ENCODE assay signal across 8 cellular contexts in genomic region chr2:231672617-231673347, GRCh38. TPM values are rescaled to one million over a fixed set of nuclear protein-coding genes. Genes with fewer than 3 reads are reported as not detected.
DNase-seq lines count a peak whose midpoint lies in the region; ATAC-seq and TF ChIP-seq lines count a peak whose summit lies in the region.

No MANE protein-coding gene starts in this region.

- 29 to 32% methylated on average over 9 to 12 of the region's 20 CpGs for WGBS in esophagus squamous epithelium, 2 donors
- 55% methylated on average over 20 of the region's 20 CpGs for WGBS in prostate gland

- H3K9me3 Mint-ChIP-seq in immature natural killer cell: no peaks in the 10 kb centered on the region

- no peaks in the 10 kb centered on the region for H3K36me3 Mint-ChIP-seq in immature natural killer cell

- TF ChIP-seq CTCF in Panc1 (IDR thresholded peaks at IDR 0.05) (peak; percentile 81), esophagus squamous epithelium (IDR thresholded peaks at IDR 0.05) (peak in 1 of 6 experiments; percentile 11), prostate gland (IDR thresholded peaks at IDR 0.05) (no peak)

- H3K4me3 ChIP-seq in Panc1 (ENCODE audit: low read depth in 2 of 2, low read length in 2 of 2): peak overlapping the region; percentile 26 to 53
- peak overlapping the region in 1 of 4 donors; percentile 47 for H3K4me3 ChIP-seq in esophagus squamous epithelium
- no peak overlapping the region for H3K4me3 ChIP-seq in prostate gland

- H3K27me3 Mint-ChIP-seq in immature natural killer cell (ENCODE audit: low read depth in 3 of 3): peaks cover 0 to 5% (median 0%) of the 10 kb centered on the region in 3 donors

- in situ Hi-C loops in Panc1 (cut with HindIII; ENCODE audit: low pct_unique_long_range_greater_than_20kb, low sequenced_read_pairs): no loop called here

- H3K4me1 ChIP-seq in Panc1 (ENCODE audit: control insufficient read depth, insufficient read depth, low read length) (peaks cover 46% of the 10 kb centered on the region), esophagus squamous epithelium (peaks cover 35 to 60% (median 52%) of the 10 kb centered on the region in 3 donors), prostate gland (replicated peaks) (no peaks in the 10 kb centered on the region)

- H3K27ac ChIP-seq in Panc1 (ENCODE audit: low read length) (peak overlapping the region; percentile 96), esophagus squamous epithelium (peak overlapping the region; percentile 78 to 91 (median 90)), prostate gland (peak overlapping the region; percentile 67 to 73)

- no peaks in the 10 kb centered on the region for H3K9me3 ChIP-seq in Panc1 (ENCODE audit: control insufficient read depth, insufficient read depth, low read depth, low read length)
- no peaks in the 10 kb centered on the region for H3K9me3 ChIP-seq in esophagus squamous epithelium
- no peaks in the 10 kb centered on the region for H3K9me3 ChIP-seq in prostate gland

- peaks cover 5 to 7% of the 10 kb centered on the region in 2 donors for H3K4me1 Mint-ChIP-seq in immature natural killer cell

- ATAC-seq in GM19467 (IDR thresholded peaks at IDR 0.05; ENCODE audit: unreplicated experiment) (peak; percentile 46), HG03457 (IDR thresholded peaks at IDR 0.05; ENCODE audit: unreplicated experiment) (peak; percentile 44), Panc1 (peak; percentile 69)

- H3K36me3 ChIP-seq in Panc1 (ENCODE audit: control insufficient read depth, insufficient read depth, low read length): no peaks in the 10 kb centered on the region
- H3K36me3 ChIP-seq in esophagus squamous epithelium: no peaks in the 10 kb centered on the region
- H3K36me3 ChIP-seq in prostate gland: no peaks in the 10 kb centered on the region

- CTCF ChIA-PET in Panc1 (lab: Charles Lee): interaction anchor here (0.5 to 3.7 kb wide), 9 partner anchors 8 to 629 kb away, joined by 3 to 45 read pairs (median 6); no protein-coding TSS in a partner anchor

- DNase-seq in GDM1 (lab: John Stamatoyannopoulos, UW): peak; percentile 29
- DNase-seq in Panc1 (ENCODE audit: low read depth, low spot score): no peak
- no peak for DNase-seq in esophagus squamous epithelium (lab: John Stamatoyannopoulos, UW)
- no peak for DNase-seq in prostate gland (ENCODE audit: low spot score)
- no peak for DNase-seq in GM19238 (ENCODE audit: insufficient read length, low spot score)
- DNase-seq in immature natural killer cell: no peak

- BruUV-seq in Panc1 (replicated peaks; lab: Mats Ljungman, UMichigan): no TSS peak

- no peak overlapping the region for H3K4me3 Mint-ChIP-seq in immature natural killer cell

- TF ChIP-seq POLR2A in esophagus squamous epithelium (IDR thresholded peaks at IDR 0.05) (peak in 1 of 4 donors; percentile 5), prostate gland (IDR thresholded peaks at IDR 0.05) (no peak)

- intact Hi-C loops in Panc1 (cut with micrococcal nuclease; ENCODE audit: unreplicated experiment): no loop called here
- intact Hi-C loops in esophagus squamous epithelium (cut with DNase I): loop anchor here (5.0 to 10.0 kb wide), 2 partner anchors 60 to 112 kb away; partner anchors contain the start of genes COPS7B and PDE6D
- intact Hi-C loops in prostate gland (cut with DNase I): no loop called here

- POLR2A ChIA-PET in Panc1 (lab: Charles Lee): interaction anchor here (0.5 to 1.3 kb wide), 5 partner anchors 11 to 193 kb away, joined by 3 to 9 read pairs (median 4); no protein-coding TSS in a partner anchor

- no peak overlapping the region for H3K27ac Mint-ChIP-seq in immature natural killer cell

- H3K27me3 ChIP-seq in Panc1 (ENCODE audit: control insufficient read depth, insufficient read depth, low read length) (no peaks in the 10 kb centered on the region), esophagus squamous epithelium (no peaks in the 10 kb centered on the region), prostate gland (replicated peaks; ENCODE audit: insufficient read depth) (no peaks in the 10 kb centered on the region)

RNA-seq across cellular contexts. Expression of gene PTMA, which starts 35.5 kb away (rescaled TPM):
- total RNA-seq in Panc1 (2021; ENCODE audit: unreplicated experiment) (1,390 TPM), esophagus squamous epithelium (1,000 to 10,000 TPM in 2 of 4 donors, 100 to 1,000 TPM in 2; 670 to 1,121 (median 903) TPM), prostate gland (100 to 1,000 TPM; 418 to 613 TPM)
- polyA plus RNA-seq in Panc1 (2012; ENCODE audit: insufficient read length): 1,958 TPM
- polyA plus RNA-seq in immature natural killer cell: 1,000 to 10,000 TPM in 2 of 3 donors, 100 to 1,000 TPM in 1; 953 to 2,361 (median 1,987) TPM

Comparison
In these comparisons a context has a peak if more than half of its experiments do, and no peak if none do; other contexts are left out.
1. H3K4me3 ChIP-seq: peak in Panc1 (2 of 2); none in prostate gland (0 of 2).
2. Peak in every context shown above with its lines, with median percentiles within 50 percentile points of each other: ATAC-seq and H3K27ac ChIP-seq.